9 cellular contexts compared by ENCODE assay signal in the genomic region with DNA sequence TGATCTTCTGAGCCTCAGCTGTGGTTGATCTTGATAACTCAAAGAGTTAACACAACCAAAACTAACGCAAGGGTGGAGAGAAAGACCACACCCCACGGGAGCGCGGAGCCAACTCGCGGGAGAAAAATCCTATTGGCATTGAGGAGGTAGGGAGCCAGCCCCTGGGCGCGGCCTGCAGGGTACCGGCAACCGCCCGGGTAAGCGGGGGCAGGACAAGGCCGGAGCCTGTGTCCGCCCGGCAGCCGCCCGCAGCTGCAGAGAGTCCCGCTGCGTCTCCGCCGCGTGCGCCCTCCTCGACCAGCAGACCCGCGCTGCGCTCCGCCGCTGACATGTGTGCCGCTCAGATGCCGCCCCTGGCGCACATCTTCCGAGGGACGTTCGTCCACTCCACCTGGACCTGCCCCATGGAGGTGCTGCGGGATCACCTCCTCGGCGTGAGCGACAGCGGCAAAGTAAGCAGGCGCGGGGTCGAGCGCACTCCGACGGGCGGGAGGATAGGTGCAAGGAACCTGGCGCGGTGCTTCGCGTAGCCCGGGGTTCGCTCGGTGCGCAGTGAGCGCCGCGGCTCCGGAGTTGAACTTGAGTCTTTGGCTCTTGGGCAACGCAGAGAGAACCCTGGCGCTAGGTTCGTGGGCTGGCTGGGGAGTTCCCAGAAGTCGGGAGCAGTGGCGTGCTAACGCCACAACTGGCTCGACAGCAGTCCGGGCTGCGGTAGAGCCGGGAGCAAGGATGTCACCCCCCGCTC. TPM values are rescaled to one million over a fixed set of nuclear protein-coding genes. Genes with fewer than 3 reads are reported as not detected.
A peak's percentile ranks its signal among the peaks of the same experiment; 100 is the strongest.
DNase-seq lines count a peak whose midpoint lies in the region; ATAC-seq and TF ChIP-seq lines count a peak whose summit lies in the region.
"Had no signal": no experiment of that assay in that cellular context is flagged by ENCODE, and none has a peak within 500 bp of the region (broad histone marks: within the 10 kb centered on the region; RNA-seq: fewer than 3 reads in every experiment).

A gene (plus strand): TSS at position 210 of the 745 bp plus-strand sequence. CDS start 120 bp downstream, at position 330.

- TF ChIP-seq CTCF in foreskin keratinocyte (conservative IDR thresholded peaks at IDR 0.05) = peak; percentile 12

- ATAC-seq in foreskin keratinocyte = peak; percentile 69

- no peak; the same call in 1 of the 2 replicates for TF ChIP-seq RAD21 in Ishikawa (IDR thresholded peaks at IDR 0.05; ENCODE audit: low read depth)

- DNase-seq in GM19238 (ENCODE audit: insufficient read length, low spot score) = peak; percentile 6
- peak in 1 of 2 donors; percentile 34 for DNase-seq in foreskin keratinocyte
- peak; percentile 82 for DNase-seq in posterior vena cava (ENCODE audit: low spot score)
- no peak for DNase-seq in DMS153 treated with DMSO at 0.1 percent for 48 hours (lab: John Stamatoyannopoulos, UW; ENCODE audit: unreplicated experiment)
- DNase-seq in GOT3 (lab: John Stamatoyannopoulos, UW) = no peak
- DNase-seq in NCI-H510A (lab: John Stamatoyannopoulos, UW) = no peak
- no peak for DNase-seq in AG08395 (ENCODE audit: low spot score)

- intact Hi-C loops in posterior vena cava (cut with DNase I) = no loop called here

- peaks cover 18% of the 10 kb centered on the region for H3K27me3 ChIP-seq in foreskin keratinocyte

- no peak for TF ChIP-seq EP300 in Ishikawa (IDR thresholded peaks at IDR 0.05; ENCODE audit: borderline replicate concordance)

- H3K27ac ChIP-seq in foreskin keratinocyte = no peak within 1 kb of the TSS

- peaks cover 3% of the 10 kb centered on the region for H3K4me1 ChIP-seq in foreskin keratinocyte

TF ChIP-seq in Ishikawa, 13 proteins besides CTCF, POLR2A, EP300 and RAD21:
- peak; percentile 59 for TF ChIP-seq YY1 (IDR thresholded peaks at IDR 0.05; ENCODE audit: low read depth)
- TF ChIP-seq TCF12 (IDR thresholded peaks at IDR 0.05; ENCODE audit: low read depth) = peak; percentile 44; the same call in 1 of the 2 replicates
- 0 out of 2 replicates have a peak, but pooled peaks have one; percentile 32 for TF ChIP-seq EGR1 (IDR thresholded peaks at IDR 0.05)
- TF ChIP-seq, protein P1, sequence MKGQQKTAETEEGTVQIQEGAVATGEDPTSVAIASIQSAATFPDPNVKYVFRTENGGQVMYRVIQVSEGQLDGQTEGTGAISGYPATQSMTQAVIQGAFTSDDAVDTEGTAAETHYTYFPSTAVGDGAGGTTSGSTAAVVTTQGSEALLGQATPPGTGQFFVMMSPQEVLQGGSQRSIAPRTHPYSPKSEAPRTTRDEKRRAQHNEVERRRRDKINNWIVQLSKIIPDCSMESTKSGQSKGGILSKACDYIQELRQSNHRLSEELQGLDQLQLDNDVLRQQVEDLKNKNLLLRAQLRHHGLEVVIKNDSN (IDR thresholded peaks at IDR 0.05) = no peak; the same call in 1 of the 2 replicates
- TF ChIP-seq ZBTB7A (IDR thresholded peaks at IDR 0.05; ENCODE audit: low read depth) = no peak
- TF ChIP-seq TAF1 (IDR thresholded peaks at IDR 0.05; ENCODE audit: low read depth) = peak; percentile 87
- 0 out of 2 replicates have a peak, but pooled peaks have one; percentile 16 for TF ChIP-seq NFIC (IDR thresholded peaks at IDR 0.05)
- TF ChIP-seq, protein P2, sequence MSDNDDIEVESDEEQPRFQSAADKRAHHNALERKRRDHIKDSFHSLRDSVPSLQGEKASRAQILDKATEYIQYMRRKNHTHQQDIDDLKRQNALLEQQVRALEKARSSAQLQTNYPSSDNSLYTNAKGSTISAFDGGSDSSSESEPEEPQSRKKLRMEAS (IDR thresholded peaks at IDR 0.05) = peak; percentile 88

RNA-seq across cellular contexts. Expression of the gene that starts here (rescaled TPM):
- total RNA-seq in foreskin keratinocyte = 0.46 and 1.2 TPM in 2 replicates
- polyA plus RNA-seq in foreskin keratinocyte = 0.49 and 0.68 TPM in 2 replicates
- total RNA-seq in posterior vena cava = not detected
- total RNA-seq: endothelial cell of umbilical vein had no signal
- polyA plus RNA-seq: endothelial cell of umbilical vein had no signal

Comparison
In these comparisons a context has a peak if more than half of its experiments do, and no peak if none do; other contexts are left out.
1. Peak in DNase-seq in posterior vena cava; RNA of the gene not detected or under 1 TPM.